Comparison of ENCODE assay signal across 31 cellular contexts in the genomic region with DNA sequence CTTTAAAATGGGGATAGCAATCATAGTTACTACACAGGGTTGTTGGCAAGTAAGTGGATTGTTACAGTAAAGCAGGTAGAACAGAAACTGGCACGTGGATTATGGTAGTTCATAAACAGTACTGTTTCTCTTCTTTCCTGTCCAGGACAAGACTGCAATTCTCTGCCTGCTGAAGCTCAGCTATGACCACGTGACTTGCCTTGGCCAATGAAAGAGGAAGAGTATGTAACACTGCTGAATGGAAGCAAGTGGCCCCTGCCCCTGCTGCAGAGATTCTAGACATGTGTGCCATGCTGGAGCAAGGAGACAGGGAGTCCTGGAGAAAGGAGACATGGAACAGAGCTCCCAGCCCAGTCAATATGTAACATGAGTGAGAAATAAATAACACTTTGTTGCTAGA.
"Had no signal": no experiment of that assay in that cellular context is flagged by ENCODE, and none has a peak within 500 bp of the region (broad histone marks: within the 10 kb centered on the region; RNA-seq: fewer than 3 reads in every experiment).

No MANE protein-coding gene starts in this region.

- H3K9me3 Mint-ChIP-seq: activated CD8-positive, alpha-beta T cell treated with anti-CD3 and anti-CD28 coated beads for 36 hours; nephron progenitor cell had no signal

- FAIRE-seq: astrocyte, frontal cortex, islet of Langerhans had no signal

- H3K27me3 ChIP-seq: brain microvascular endothelial cell, neutrophil, ovary, stomach, tibial artery, upper lobe of right lung had no signal

- H3K27ac Mint-ChIP-seq: activated CD4-positive, alpha-beta T cell treated with anti-CD3 and anti-CD28 coated beads, Interleukin-2, amount 10 ng/mL, durations not matched to agents 24 days and 14 days; activated CD8-positive, alpha-beta T cell treated with anti-CD3 and anti-CD28 coated beads for 36 hours; activated T-helper 17 cell treated with anti-CD3 and anti-CD28 coated beads, Interleukin-2, amount 50 U/mL, for 72 hours; nephron progenitor cell; stimulated activated memory B cell treated with anti-CD40 and anti-IgM and Interleukin-4, amounts not matched to agents 10 μg/mL and 1 μg/mL and 100 μg/mL, for 72 hours had no signal

- DNase-seq: activated CD4-positive, alpha-beta T cell treated with anti-CD3 and anti-CD28 coated beads, Interleukin-2, amount 10 ng/mL, durations not matched to agents 24 days and 14 days; activated CD8-positive, alpha-beta T cell treated with anti-CD3 and anti-CD28 coated beads for 36 hours; activated gamma-delta T cell treated with Interleukin-2 at 50 U/mL for 16 hours; activated naive CD4-positive, alpha-beta T cell treated with anti-CD3 and anti-CD28 coated beads, Interleukin-2, amount 50 U/mL, for 16 hours; activated T-cell treated with anti-CD3 and anti-CD28 coated beads, Interleukin-2, amount 50 U/mL, for 4 hours; amniotic stem cell; brain microvascular endothelial cell; dorsolateral prefrontal cortex; effector memory CD4-positive, alpha-beta T cell; glutamatergic neuron; left ventricle myocardium inferior; nephron progenitor cell; ovary; psoas muscle; stimulated activated CD4-positive, alpha-beta T cell treated with anti-CD3 and anti-CD28 coated beads, Interleukin-1b, Interleukin-23, amount 100 ng/mL, for 48 hours; stimulated activated CD4-positive, alpha-beta T cell treated with anti-CD3 and anti-CD28 coated beads, Interleukin-4, amount 100 ng/mL, for 4 hours; stimulated activated CD8-positive, alpha-beta memory T cell treated with anti-CD3 and anti-CD28 coated beads, Interleukin-4, amount 100 ng/mL, for 48 hours; stomach; T1000; tibial artery; upper lobe of right lung; WERI-Rb-1 had no signal

- H3K27me3 Mint-ChIP-seq: activated CD4-positive, alpha-beta T cell treated with anti-CD3 and anti-CD28 coated beads, Interleukin-2, amount 10 ng/mL, durations not matched to agents 24 days and 14 days; activated CD8-positive, alpha-beta T cell treated with anti-CD3 and anti-CD28 coated beads for 36 hours; activated T-helper 17 cell treated with anti-CD3 and anti-CD28 coated beads, Interleukin-2, amount 50 U/mL, for 72 hours; stimulated activated memory B cell treated with anti-CD40 and anti-IgM and Interleukin-4, amounts not matched to agents 10 μg/mL and 1 μg/mL and 100 μg/mL, for 72 hours had no signal

- H3K36me3 Mint-ChIP-seq: stimulated activated memory B cell treated with anti-CD40 and anti-IgM and Interleukin-4, amounts not matched to agents 10 μg/mL and 1 μg/mL and 100 μg/mL, for 72 hours had no signal

- H3K36me3 ChIP-seq: brain microvascular endothelial cell, left ventricle myocardium inferior, neutrophil, ovary, stomach, tibial artery, upper lobe of right lung, WERI-Rb-1 had no signal

- H3K4me1 ChIP-seq: left ventricle myocardium inferior, psoas muscle, tibial artery, upper lobe of right lung had no signal

- H3K4me1 Mint-ChIP-seq: activated CD4-positive, alpha-beta T cell treated with anti-CD3 and anti-CD28 coated beads, Interleukin-2, amount 10 ng/mL, durations not matched to agents 24 days and 14 days; activated T-helper 17 cell treated with anti-CD3 and anti-CD28 coated beads, Interleukin-2, amount 50 U/mL, for 72 hours; nephron progenitor cell; stimulated activated memory B cell treated with anti-CD40 and anti-IgM and Interleukin-4, amounts not matched to agents 10 μg/mL and 1 μg/mL and 100 μg/mL, for 72 hours had no signal

- H3K27ac ChIP-seq: brain microvascular endothelial cell, coronary artery, dorsolateral prefrontal cortex, left ventricle myocardium inferior, neutrophil, ovary, psoas muscle, stomach, tibial artery, upper lobe of right lung, WERI-Rb-1 had no signal

- H3K9me3 ChIP-seq: neutrophil, ovary, psoas muscle, stomach, tibial artery, upper lobe of right lung had no signal

- ATAC-seq: activated CD4-positive, CD25-positive, alpha-beta regulatory T cell treated with anti-CD3 and anti-CD28 coated beads, Interleukin-2, amount 50 U/mL, for 24 hours; activated CD8-positive, alpha-beta T cell treated with anti-CD3 and anti-CD28 coated beads for 36 hours; activated T-cell treated with anti-CD3 and anti-CD28 coated beads, Interleukin-2, amount 50 U/mL, for 4 hours; activated T-helper 17 cell treated with anti-CD3 and anti-CD28 coated beads, Interleukin-2, amount 50 U/mL, for 72 hours; psoas muscle; stimulated activated memory B cell treated with anti-CD40 and anti-IgM and Interleukin-4, amounts not matched to agents 10 μg/mL and 1 μg/mL and 100 μg/mL, for 72 hours; upper lobe of right lung had no signal

- H3K4me3 ChIP-seq: coronary artery, dorsolateral prefrontal cortex, left ventricle myocardium inferior, ovary, psoas muscle, smooth muscle cell, stomach, tibial artery, upper lobe of right lung had no signal

- H3K4me3 Mint-ChIP-seq: activated CD4-positive, alpha-beta T cell treated with anti-CD3 and anti-CD28 coated beads, Interleukin-2, amount 10 ng/mL, durations not matched to agents 24 days and 14 days; activated CD8-positive, alpha-beta T cell treated with anti-CD3 and anti-CD28 coated beads for 36 hours; activated T-cell treated with anti-CD3 and anti-CD28 coated beads, Interleukin-2, amount 50 U/mL, for 4 hours; activated T-helper 17 cell treated with anti-CD3 and anti-CD28 coated beads, Interleukin-2, amount 50 U/mL, for 72 hours; nephron progenitor cell; stimulated activated memory B cell treated with anti-CD40 and anti-IgM and Interleukin-4, amounts not matched to agents 10 μg/mL and 1 μg/mL and 100 μg/mL, for 72 hours had no signal

- H3K4me2 ChIP-seq: smooth muscle cell had no signal
